ENCODE assay signal across 26 cellular contexts in the genomic region with DNA sequence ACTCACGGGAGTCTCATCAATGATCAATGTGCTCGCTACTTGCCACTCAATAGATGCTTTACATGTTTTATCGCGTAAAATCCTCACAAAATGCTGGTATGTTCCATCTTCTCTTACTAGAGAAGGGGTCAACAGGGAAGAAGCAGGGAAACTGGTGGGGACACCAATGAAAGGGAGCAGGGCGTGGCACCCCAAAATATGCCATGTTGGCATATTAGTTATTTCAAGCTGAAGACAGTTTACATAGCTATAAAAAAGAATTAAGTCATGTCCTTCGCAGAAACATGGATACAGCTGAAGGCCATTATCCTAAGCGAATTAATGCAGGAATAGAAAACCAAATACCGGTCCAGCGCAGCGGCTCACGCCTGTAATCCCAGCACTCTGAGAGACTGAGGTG. TPM values are rescaled to one million over a fixed set of nuclear protein-coding genes. Genes with fewer than 3 reads are reported as not detected.
DNase-seq lines count a peak whose midpoint lies in the region; ATAC-seq, FAIRE-seq and TF ChIP-seq lines count a peak whose summit lies in the region.
"Had no signal": no experiment of that assay in that cellular context is flagged by ENCODE, and none has a peak within 500 bp of the region (broad histone marks: within the 10 kb centered on the region; RNA-seq: fewer than 3 reads in every experiment).

No MANE protein-coding gene starts in this region.

- FAIRE-seq in HepG2 (lab: Jason Lieb, UNC) (no peak), D721Med (lab: Jason Lieb, UNC) (peak; percentile 84), K562 (lab: Jason Lieb, UNC) (no peak)
- FAIRE-seq: A204.1, GM12878, GM12892, GM18507 had no signal

- H3K9me3 ChIP-seq in HepG2 (ENCODE audit: low read length) (no peaks in the 10 kb centered on the region), right lobe of liver (no peaks in the 10 kb centered on the region), K562 (replicated peaks; ENCODE audit: control insufficient read depth, insufficient read depth, low read depth, low read length) (no peaks in the 10 kb centered on the region)
- H3K9me3 ChIP-seq: BLaER1 treated with 17β-estradiol and CSF1 and Interleukin-3, amounts not matched to agents 10 nM and 100 nM; Caco-2 had no signal

- TF ChIP-seq EP300 in HepG2 (IDR thresholded peaks at IDR 0.05; ENCODE audit: low read depth in 2 of 2, low read length in 2 of 2) (no peak), HepG2 (CRISPR knock-in tag; IDR thresholded peaks at IDR 0.05; ENCODE audit: borderline replicate concordance) (no peak), K562 (IDR thresholded peaks at IDR 0.05; ENCODE audit: low read length) (no peak)

- in situ Hi-C loops in HepG2 (cut with HindIII; ENCODE audit: extremely low pct_ligation_motif_present, low pct_unique_long_range_greater_than_20kb) (no loop called here), K562 (cut with MboI) (no loop called here)

- CTCF ChIA-PET in HepG2 (lab: Yijun Ruan, JAX; ENCODE audit: low intra/inter-chr PET ratio, low total read pairs) (no interaction called here), K562 (lab: Yijun Ruan, JAX; ENCODE audit: low intra/inter-chr PET ratio) (no interaction called here)

- TF ChIP-seq POLR2A in HepG2 (IDR thresholded peaks at IDR 0.05; ENCODE audit: insufficient read depth in 1 of 2, low read depth in 2 of 2, low read length in 2 of 2) = no peak
- TF ChIP-seq POLR2A in right lobe of liver (IDR thresholded peaks at IDR 0.05) = no peak
- no peak for TF ChIP-seq POLR2A in K562 (conservative IDR thresholded peaks at IDR 0.05)

- H2AFZ ChIP-seq in HepG2 (ENCODE audit: low read length) = no peak overlapping the region
- H2AFZ ChIP-seq in K562 (ENCODE audit: low read depth, low read length) = no peak overlapping the region

- H3K36me3 ChIP-seq in HepG2 (replicated peaks in 1 of 2; ENCODE audit: control insufficient read depth in 1 of 2, insufficient read depth in 2 of 2, low read length in 2 of 2) (0 out of 5 replicates have a peak, but pooled peaks cover 0 to 3% of the 10 kb centered on the region in 2 experiments), right lobe of liver (peaks cover 0 to 3% (median 0%) of the 10 kb centered on the region in 4 donors), K562 (ENCODE audit: control insufficient read depth, insufficient read depth, low read length) (no peaks in the 10 kb centered on the region)

- no peak for DNase-seq in HepG2 (ENCODE audit: low spot score)
- DNase-seq in right lobe of liver = no peak
- no peak for DNase-seq in D721Med (ENCODE audit: insufficient read length, low spot score)
- no peak for DNase-seq in K562 (ENCODE audit: extremely low read depth in 1 of 4, low spot score in 3 of 4)
- DNase-seq in OCI-M2 (lab: John Stamatoyannopoulos, UW; ENCODE audit: unreplicated experiment) = no peak
- DNase-seq in NOMO-1 treated with dmso at 0.1 percent for 144 hours (lab: John Stamatoyannopoulos, UW; ENCODE audit: unreplicated experiment) = no peak
- DNase-seq: 8988T; AML-193; Caco-2; Calu3; CD4-positive, alpha-beta T cell; CD8-positive, alpha-beta T cell; DMS 273 treated with DMSO at 0.1 percent for 48 hours; DMS153; DMS53; DMS79; DND-41; EL; GDM1 had no signal

- POLR2A ChIA-PET in HepG2 (lab: Yijun Ruan, JAX) = no interaction called here
- POLR2A ChIA-PET in K562 (lab: Yijun Ruan, JAX) = no interaction called here

- H3K79me2 ChIP-seq in HepG2 (ENCODE audit: insufficient read depth, low read length) (no peaks in the 10 kb centered on the region), K562 (ENCODE audit: control insufficient read depth, insufficient read depth, low read length) (peaks cover 7% of the 10 kb centered on the region; the same call in 1 of the 3 replicates)

- WGBS in HepG2 (ENCODE audit: low lambda C conversion rate) = 87% methylated on average over 11 of the region's 11 CpGs
- 85% methylated on average over 8 of the region's 11 CpGs for whole genome bisulfite sequencing in right lobe of liver (ENCODE audit: insufficient coverage, low coverage, low lambda C conversion rate, missing lambda C conversion rate)
- WGBS in K562 (ENCODE audit: insufficient coverage, low coverage, missing lambda C conversion rate) = 83% methylated on average over 9 of the region's 11 CpGs

- H3K4me2 ChIP-seq in HepG2 (ENCODE audit: low read depth, low read length) (no peak overlapping the region), K562 (ENCODE audit: insufficient read depth, low read length) (no peak overlapping the region)
- H3K4me2 ChIP-seq: BLaER1 treated with 17β-estradiol and CSF1 and Interleukin-3, amounts not matched to agents 10 nM and 100 nM had no signal

- TF ChIP-seq CTCF in HepG2 (CRISPR knock-in tag; IDR thresholded peaks at IDR 0.05) (no peak), right lobe of liver (IDR thresholded peaks at IDR 0.05) (no peak), D721Med (IDR thresholded peaks at IDR 0.05; ENCODE audit: insufficient read depth, missing control alignments) (no peak), K562 (IDR thresholded peaks at IDR 0.05 in 2 of 3, conservative IDR thresholded peaks at IDR 0.05 in 1 of 3; ENCODE audit: insufficient read depth in 2 of 3, low read depth in 1 of 3, low read length in 3 of 3) (no peak)

- no peak for ATAC-seq in HepG2
- no peak for ATAC-seq in right lobe of liver
- ATAC-seq in K562 = no peak
- no peak for ATAC-seq in GM21528 (IDR thresholded peaks at IDR 0.05; ENCODE audit: low FRiP score, unreplicated experiment)
- ATAC-seq: CD8-positive, alpha-beta T cell; GM12878 had no signal

- peaks cover 15% of the 10 kb centered on the region; the same call in 1 of the 2 replicates for H3K4me1 ChIP-seq in HepG2 (ENCODE audit: insufficient read depth, low read length)
- no peaks in the 10 kb centered on the region for H3K4me1 ChIP-seq in right lobe of liver
- peaks cover 3 to 4% of the 10 kb centered on the region in 2 experiments; a peak in 3 of 5 replicates for H3K4me1 ChIP-seq in K562 (replicated peaks in 1 of 2; ENCODE audit: control insufficient read depth in 2 of 2, insufficient read depth in 2 of 2, low read length in 2 of 2)
- H3K4me1 ChIP-seq: Caco-2 had no signal

- no peaks in the 10 kb centered on the region for H3K9me1 ChIP-seq in K562 (ENCODE audit: control insufficient read depth, insufficient read depth, low read length)

- no peak for TF ChIP-seq RAD21 in HepG2 (CRISPR knock-in tag; IDR thresholded peaks at IDR 0.05)
- no peak for TF ChIP-seq RAD21 in K562 (CRISPR knock-in tag; conservative IDR thresholded peaks at IDR 0.05 in 1 of 2, IDR thresholded peaks at IDR 0.05 in 1 of 2)

- H3K27me3 ChIP-seq in HepG2 (ENCODE audit: control insufficient read depth in 1 of 2, insufficient read depth in 2 of 2, low read length in 2 of 2) (no peaks in the 10 kb centered on the region; a peak in 1 of 5 replicates), right lobe of liver (no peaks in the 10 kb centered on the region), K562 (ENCODE audit: control insufficient read depth in 2 of 2, insufficient read depth in 2 of 2, low read length in 2 of 2) (no peaks in the 10 kb centered on the region)
- H3K27me3 ChIP-seq: BLaER1 treated with 17β-estradiol and CSF1 and Interleukin-3, amounts not matched to agents 10 nM and 100 nM had no signal

- H3K4me3 ChIP-seq in HepG2 (replicated peaks in 1 of 3; ENCODE audit: insufficient read depth in 1 of 3, low read depth in 2 of 3, low read length in 3 of 3) = no peak overlapping the region
- H3K4me3 ChIP-seq in right lobe of liver = no peak overlapping the region
- H3K4me3 ChIP-seq in K562 = no peak overlapping the region
- H3K4me3 ChIP-seq: BLaER1 treated with 17β-estradiol and CSF1 and Interleukin-3, amounts not matched to agents 10 nM and 100 nM; GM12878 had no signal

- no peak overlapping the region for H3K9ac ChIP-seq in HepG2 (ENCODE audit: insufficient read depth, low read depth, low read length)
- H3K9ac ChIP-seq in K562 (ENCODE audit: insufficient read depth in 1 of 2, low read depth in 2 of 2, low read length in 2 of 2) = no peak overlapping the region
- H3K9ac ChIP-seq: BLaER1 treated with 17β-estradiol and CSF1 and Interleukin-3, amounts not matched to agents 10 nM and 100 nM had no signal

- intact Hi-C loops in HepG2 (cut with micrococcal nuclease; ENCODE audit: unreplicated experiment) = no loop called here
- intact Hi-C loops in right lobe of liver (cut with DNase I) = no loop called here
- intact Hi-C loops in K562 (cut with micrococcal nuclease) = no loop called here

- BruUV-seq in HepG2 (replicated peaks; lab: Mats Ljungman, UMichigan) = no TSS peak
- BruUV-seq in K562 (replicated peaks; lab: Mats Ljungman, UMichigan) = no TSS peak

- H4K20me1 ChIP-seq in HepG2 (ENCODE audit: insufficient read depth, low read length) (no peaks in the 10 kb centered on the region), K562 (replicated peaks; ENCODE audit: control insufficient read depth, insufficient read depth, low read length) (no peaks in the 10 kb centered on the region)

- no peak overlapping the region for H3K27ac ChIP-seq in HepG2 (ENCODE audit: extremely low read length, insufficient read depth, low read length)
- no peak overlapping the region for H3K27ac ChIP-seq in right lobe of liver
- no peak overlapping the region for H3K27ac ChIP-seq in K562 (ENCODE audit: extremely low read depth, low read depth, low read length)
- H3K27ac ChIP-seq: BLaER1 treated with 17β-estradiol and CSF1 and Interleukin-3, amounts not matched to agents 10 nM and 100 nM; C4-2B had no signal

RNA-seq across cellular contexts. Expression of gene ZNF236, which starts 8.1 kb away (rescaled TPM):
- total RNA-seq in HepG2 (2016; rRNA removed; fragmentation: Illumina TruSeq; extraction: Trizol) (7.2 and 9.2 TPM in 2 replicates), right lobe of liver (1 to 10 TPM; 3.8 to 7.6 (median 5.8) TPM), K562 (2014; rRNA removed) (2.4 and 3.7 TPM in 2 replicates), K562 (2014; rRNA removed; fragmentation: Illumina TruSeq; extraction: Trizol) (4.7 and 6.1 TPM in 2 replicates), K562 (2015; rRNA removed; fragmentation: Illumina TruSeq; extraction: Trizol) (4.9 and 5.8 TPM in 2 replicates), K562 (2021) (8.4 and 8.7 TPM in 2 replicates)
- 61.5 and 67.5 TPM in 2 replicates for total RNA-seq in HepG2 (2016; cell fraction: cytosol; rRNA removed; fragmentation: Illumina TruSeq; extraction: Trizol; ENCODE audit: low read depth)
- 7.3 and 7.5 TPM in 2 replicates for total RNA-seq in HepG2 (2016; cell fraction: insoluble cytoplasmic fraction; rRNA removed; fragmentation: Illumina TruSeq; extraction: Trizol)
- 27.9 and 29.6 TPM in 2 replicates for total RNA-seq in HepG2 (2016; cell fraction: membrane; rRNA removed; fragmentation: Illumina TruSeq; extraction: Trizol)
- 11.9 and 13.5 TPM in 2 replicates for total RNA-seq in HepG2 (2016; cell fraction: nucleus; rRNA removed; fragmentation: Illumina TruSeq; extraction: Trizol)
- polyA plus RNA-seq in HepG2 (2011; rRNA removed) (3.0 and 3.4 TPM in 2 replicates), K562 (2011; rRNA removed) (3.4 and 3.7 TPM in 2 replicates), K562 (2014; fragmentation: Illumina TruSeq; extraction: Trizol) (2.9 and 3.0 TPM in 2 replicates), K562 (2014; fragmentation: Nextera tagmentation; extraction: Ambion mirVana) (under 1 TPM; 0.35 to 0.65 TPM), K562 (2014; rRNA removed) (4.1 and 4.4 TPM in 2 replicates)
- polyA plus RNA-seq in HepG2 (2011; cell fraction: cytosol; rRNA removed) = 1.9 TPM in 2 replicates
- 10.0 and 10.5 TPM in 2 replicates for polyA plus RNA-seq in HepG2 (2011; cell fraction: nucleus; rRNA removed)
- 1.7 and 2.1 TPM in 2 replicates for polyA plus RNA-seq in HepG2 (2012)
- polyA plus RNA-seq in HepG2 (2016; cell fraction: cytosol; fragmentation: Illumina TruSeq; extraction: Trizol; ENCODE audit: low read depth) = 0.10 TPM in 2 replicates
- 2.1 and 2.7 TPM in 2 replicates for polyA plus RNA-seq in HepG2 (2016; cell fraction: insoluble cytoplasmic fraction; fragmentation: Illumina TruSeq; extraction: Trizol; ENCODE audit: low read depth)
- 0.42 and 0.51 TPM in 2 replicates for polyA plus RNA-seq in HepG2 (2016; cell fraction: membrane; fragmentation: Illumina TruSeq; extraction: Trizol; ENCODE audit: low read depth)
- polyA plus RNA-seq in HepG2 (2016; cell fraction: nucleus; fragmentation: Illumina TruSeq; extraction: Trizol; ENCODE audit: insufficient read depth, low read depth) = 5.6 and 6.3 TPM in 2 replicates
- polyA minus RNA-seq in HepG2 (2011; rRNA and poly(A)+ RNA removed; ENCODE audit: low replicate concordance) = 20.6 and 28.6 TPM in 2 replicates
- polyA minus RNA-seq in HepG2 (2011; cell fraction: cytosol; rRNA and poly(A)+ RNA removed) = 8.0 and 17.3 TPM in 2 replicates
- polyA minus RNA-seq in HepG2 (2011; cell fraction: nucleus; rRNA and poly(A)+ RNA removed) = 27.7 and 32.1 TPM in 2 replicates
- 21.6 and 31.4 TPM in 2 replicates for total RNA-seq in K562 (2011; cell fraction: chromatin; rRNA removed; ENCODE audit: low replicate concordance)
- total RNA-seq in K562 (2011; cell fraction: nucleolus; rRNA removed) = 15.7 and 17.1 TPM in 2 replicates
- total RNA-seq in K562 (2011; cell fraction: nucleoplasm; rRNA removed) = 11.2 and 15.4 TPM in 2 replicates
- 2.9 and 3.3 TPM in 2 replicates for polyA plus RNA-seq in K562 (2011; cell fraction: cytosol; rRNA removed)
- polyA plus RNA-seq in K562 (2011; cell fraction: nucleus; rRNA removed) = 10.4 and 12.4 TPM in 2 replicates
- polyA plus RNA-seq in K562 (2012) = 2.1 and 2.9 TPM in 2 replicates
- 18.1 and 22.8 TPM in 2 replicates for polyA minus RNA-seq in K562 (2011; rRNA and poly(A)+ RNA removed)
- 8.0 and 10.1 TPM in 2 replicates for polyA minus RNA-seq in K562 (2011; cell fraction: cytosol; rRNA and poly(A)+ RNA removed)
- 19.8 and 25.1 TPM in 2 replicates for polyA minus RNA-seq in K562 (2011; cell fraction: nucleus; rRNA and poly(A)+ RNA removed)

Comparison
In these comparisons a context has a peak if more than half of its experiments do, and no peak if none do; other contexts are left out.
1. Of the 241 proteins assayed by ChIP-seq in both HepG2 and K562: peak only in HepG2: MAFF and MAFK; only in K562: none; in both: none; in neither: 239.